10 cellular contexts compared by ENCODE assay signal in the genomic region with DNA sequence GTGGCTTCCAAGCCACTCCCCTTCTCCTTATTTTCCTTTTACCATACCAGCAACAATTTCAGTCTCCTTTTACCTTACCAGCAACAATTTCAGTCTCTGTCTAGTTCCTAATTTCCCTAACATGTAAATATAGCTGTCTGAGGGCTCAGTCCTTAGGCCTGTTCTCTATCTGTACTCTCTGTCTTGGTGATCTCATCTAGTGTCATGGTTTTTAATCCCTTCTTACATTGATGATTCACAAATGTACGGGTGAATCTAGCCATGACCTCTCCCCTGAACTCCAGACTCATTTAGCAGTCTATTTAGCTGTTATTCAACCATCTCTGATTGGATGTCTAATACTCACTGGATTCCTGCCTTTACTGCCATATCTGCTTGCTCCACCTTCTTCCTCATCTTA. TPM values are rescaled to one million over a fixed set of nuclear protein-coding genes. Genes with fewer than 3 reads are reported as not detected.
DNase-seq lines count a peak whose midpoint lies in the region; ATAC-seq, FAIRE-seq and TF ChIP-seq lines count a peak whose summit lies in the region.
"Had no signal": no experiment of that assay in that cellular context is flagged by ENCODE, and none has a peak within 500 bp of the region (broad histone marks: within the 10 kb centered on the region; RNA-seq: fewer than 3 reads in every experiment).

No MANE protein-coding gene starts in this region.

- H3K79me2 ChIP-seq in GM12878 (ENCODE audit: control insufficient read depth, insufficient read depth, low read length): peaks cover 68% of the 10 kb centered on the region

- H2AFZ ChIP-seq in GM12878 (ENCODE audit: control insufficient read depth, low read depth, low read length): no peak overlapping the region

- H3K9me3 Mint-ChIP-seq in activated T-cell treated with anti-CD3 and anti-CD28 coated beads, Interleukin-2, amount 50 U/mL, for 4 hours: no peaks in the 10 kb centered on the region
- H3K9me3 Mint-ChIP-seq: activated T-helper 2 cell treated with anti-CD3 and anti-CD28 coated beads, Interferon-gamma antibody, Interleukin-2, Interleukin-4, amounts not matched to agents 10 μg/mL and 5 μg/mL and 100 μg/mL, durations not matched to agents 14 hours and 24 hours and 36 hours had no signal

- peak; percentile 37 to 72 for ATAC-seq in activated T-cell treated with anti-CD3 and anti-CD28 coated beads, Interleukin-2, amount 50 U/mL, for 4 hours
- ATAC-seq in HG03097 (IDR thresholded peaks at IDR 0.05; ENCODE audit: low FRiP score, unreplicated experiment) (peak; percentile 54), GM12878 (peak; percentile 66), upper lobe of right lung (peak; percentile 54), T-helper 17 cell (no peak)

- H3K36me3 ChIP-seq in GM12878 (ENCODE audit: control insufficient read depth in 2 of 2, insufficient read depth in 2 of 2, low read length in 1 of 2) (no peaks in the 10 kb centered on the region), upper lobe of right lung (no peaks in the 10 kb centered on the region), left ventricle myocardium inferior (no peaks in the 10 kb centered on the region)

- TF ChIP-seq CTCF in GM12878 (IDR thresholded peaks at IDR 0.05 in 2 of 3, conservative IDR thresholded peaks at IDR 0.05 in 1 of 3; ENCODE audit: control insufficient read depth in 2 of 3, extremely low read depth in 1 of 3, insufficient read depth in 1 of 3, low read depth in 3 of 3, low read length in 3 of 3) (no peak), upper lobe of right lung (IDR thresholded peaks at IDR 0.05) (no peak), left ventricle myocardium inferior (IDR thresholded peaks at IDR 0.05; ENCODE audit: borderline replicate concordance) (no peak)

- no peak overlapping the region for H3K4me3 Mint-ChIP-seq in activated T-cell treated with anti-CD3 and anti-CD28 coated beads, Interleukin-2, amount 50 U/mL, for 4 hours
- H3K4me3 Mint-ChIP-seq in T-helper 17 cell: no peak overlapping the region
- H3K4me3 Mint-ChIP-seq: B cell had no signal

- no peak for FAIRE-seq in GM12878 (lab: Jason Lieb, UNC)

- H3K27ac ChIP-seq in GM12878 (ENCODE audit: control insufficient read depth, insufficient read depth) (peak overlapping the region; percentile 27), upper lobe of right lung (no peak overlapping the region), left ventricle myocardium inferior (replicated peaks) (no peak overlapping the region)

- H3K4me1 ChIP-seq in GM12878 (ENCODE audit: control insufficient read depth, insufficient read depth, low read length): peaks cover 3% of the 10 kb centered on the region; the same call in 1 of the 2 replicates
- peaks cover 6% of the 10 kb centered on the region for H3K4me1 ChIP-seq in upper lobe of right lung
- peaks cover 20% of the 10 kb centered on the region for H3K4me1 ChIP-seq in left ventricle myocardium inferior

- CTCF ChIA-PET in GM12878 (lab: Yijun Ruan, JAX): interaction anchor here (0.7 to 1.7 kb wide), 2 partner anchors 11 to 344 kb away, joined by 3 to 7 read pairs; no protein-coding TSS in a partner anchor

- SMC1A ChIA-PET in GM12878 (lab: Charles Lee; ENCODE audit: uncharacterized antibody, unreplicated experiment): interaction anchor here (1.1 to 3.0 kb wide), 3 partner anchors 11 to 21 kb away, joined by 3 to 13 read pairs (median 3); no protein-coding TSS in a partner anchor

- no peak for TF ChIP-seq POLR2A in GM12878 (IDR thresholded peaks at IDR 0.05; ENCODE audit: low read depth, low read length)

- DNase-seq in activated T-cell treated with anti-CD3 and anti-CD28 coated beads, Interleukin-2, amount 50 U/mL, for 4 hours: no peak
- no peak for DNase-seq in activated T-cell treated with anti-CD3 and anti-CD28 coated beads, Interleukin-2, amount 50 U/mL, for 1 hour
- no peak for DNase-seq in GM12878 (ENCODE audit: low read depth, low spot score)
- DNase-seq in upper lobe of right lung: no peak
- DNase-seq in left ventricle myocardium inferior: no peak
- no peak for DNase-seq in cerebellum (ENCODE audit: low spot score)
- DNase-seq in T-helper 17 cell: no peak

- no TSS peak for BruUV-seq in GM12878 (replicated peaks; lab: Mats Ljungman, UMichigan)

- no peaks in the 10 kb centered on the region; the same call in 1 of the 3 replicates for H3K9me3 ChIP-seq in GM12878 (replicated peaks; ENCODE audit: control insufficient read depth, insufficient read depth, low read length)
- no peaks in the 10 kb centered on the region for H3K9me3 ChIP-seq in upper lobe of right lung
- H3K9me3 ChIP-seq in left ventricle myocardium inferior (replicated peaks): no peaks in the 10 kb centered on the region
- no peaks in the 10 kb centered on the region for H3K9me3 ChIP-seq in T-helper 17 cell (ENCODE audit: control insufficient read depth, low read length, poor library complexity, severe bottlenecking)

- no peak for TF ChIP-seq EP300 in GM12878 (IDR thresholded peaks at IDR 0.05; ENCODE audit: borderline replicate concordance in 1 of 2, control insufficient read depth in 1 of 2, low read depth in 2 of 2, low read length in 2 of 2)

- no peaks in the 10 kb centered on the region for H3K27me3 Mint-ChIP-seq in activated T-cell treated with anti-CD3 and anti-CD28 coated beads, Interleukin-2, amount 50 U/mL, for 4 hours (ENCODE audit: low read depth)
- no peaks in the 10 kb centered on the region for H3K27me3 Mint-ChIP-seq in T-helper 17 cell

- H4K20me1 ChIP-seq in GM12878 (ENCODE audit: control insufficient read depth, insufficient read depth): no peaks in the 10 kb centered on the region

- H3K27ac Mint-ChIP-seq in T-helper 17 cell: no peak overlapping the region
- H3K27ac Mint-ChIP-seq: activated T-helper 2 cell treated with anti-CD3 and anti-CD28 coated beads, Interferon-gamma antibody, Interleukin-2, Interleukin-4, amounts not matched to agents 10 μg/mL and 5 μg/mL and 100 μg/mL, durations not matched to agents 14 hours and 24 hours and 36 hours; B cell had no signal

- RAD21 ChIA-PET in GM12878 (lab: Charles Lee; ENCODE audit: unreplicated experiment): interaction anchor here (1.5 kb wide), 1 partner anchor 16 kb away, joined by 4 read pairs; no protein-coding TSS in a partner anchor

- no peak overlapping the region for H3K9ac ChIP-seq in GM12878 (ENCODE audit: control insufficient read depth, insufficient read depth, low read length)

- POLR2A ChIA-PET in GM12878 (lab: Charles Lee): no interaction called here

- peaks cover 20% of the 10 kb centered on the region for H3K4me1 Mint-ChIP-seq in activated T-cell treated with anti-CD3 and anti-CD28 coated beads, Interleukin-2, amount 50 U/mL, for 4 hours (ENCODE audit: low read depth)
- H3K4me1 Mint-ChIP-seq in T-helper 17 cell: peaks cover 26% of the 10 kb centered on the region

- intact Hi-C loops in GM12878 (cut with micrococcal nuclease; ENCODE audit: unreplicated experiment) (no loop called here), upper lobe of right lung (cut with DNase I) (no loop called here), left ventricle myocardium inferior (cut with micrococcal nuclease) (no loop called here)

- no peak overlapping the region for H3K4me3 ChIP-seq in GM12878
- H3K4me3 ChIP-seq in upper lobe of right lung: no peak overlapping the region
- H3K4me3 ChIP-seq in left ventricle myocardium inferior: no peak overlapping the region

- no peaks in the 10 kb centered on the region for H3K36me3 Mint-ChIP-seq in activated T-cell treated with anti-CD3 and anti-CD28 coated beads, Interleukin-2, amount 50 U/mL, for 4 hours (ENCODE audit: insufficient read depth)
- peaks cover 2% of the 10 kb centered on the region for H3K36me3 Mint-ChIP-seq in T-helper 17 cell (ENCODE audit: low read depth)

- in situ Hi-C loops in GM12878 (cut with MboI): no loop called here

- WGBS in GM12878 (ENCODE audit: insufficient coverage, insufficient replicate concordance, low lambda C conversion rate, missing lambda C conversion rate): 0% methylated on average over 1 of the region's 1 CpG

- H3K27me3 ChIP-seq in GM12878 (replicated peaks in 1 of 2; ENCODE audit: control insufficient read depth in 2 of 2, insufficient read depth in 2 of 2, low read length in 1 of 2) (no peaks in the 10 kb centered on the region), upper lobe of right lung (no peaks in the 10 kb centered on the region), left ventricle myocardium inferior (ENCODE audit: low read depth) (no peaks in the 10 kb centered on the region)

- TF ChIP-seq RAD21 in GM12878 (IDR thresholded peaks at IDR 0.05; ENCODE audit: insufficient read depth, low read depth, low read length): no peak

- peak overlapping the region; percentile 11 for H3K4me2 ChIP-seq in GM12878 (ENCODE audit: control insufficient read depth, insufficient read depth)

TF ChIP-seq in GM12878, 131 proteins besides CTCF, POLR2A, EP300 and RAD21:
- TF ChIP-seq NR2F1 (conservative IDR thresholded peaks at IDR 0.05): no peak
- no peak for TF ChIP-seq ESRRA (IDR thresholded peaks at IDR 0.05; ENCODE audit: low read length)
- TF ChIP-seq BMI1 (IDR thresholded peaks at IDR 0.05; ENCODE audit: borderline replicate concordance): no peak
- TF ChIP-seq JUNB (IDR thresholded peaks at IDR 0.05): peak; percentile 19; the same call in 1 of the 2 replicates
- peak; percentile 52; the same call in 1 of the 2 replicates for TF ChIP-seq CREB1 (IDR thresholded peaks at IDR 0.05; ENCODE audit: low read depth)
- TF ChIP-seq NFIC (IDR thresholded peaks at IDR 0.05; ENCODE audit: low read depth, low read length): peak; percentile 42; the same call in 1 of the 2 replicates

RNA-seq across cellular contexts. Expression of gene IL15, which starts 7.2 kb away (rescaled TPM):
- under 1 TPM; 0.38 to 0.79 (median 0.47) TPM for total RNA-seq in activated T-cell treated with anti-CD3 and anti-CD28 coated beads, Interleukin-2, amount 50 U/mL, for 4 hours
- total RNA-seq in GM12878 (2013; cell fraction: nucleolus; rRNA removed): 99.5 and 111 TPM in 2 replicates
- total RNA-seq in GM12878 (2014; rRNA removed) (9.8 and 12.8 TPM in 2 replicates), GM12878 (2014; rRNA removed; fragmentation: Illumina TruSeq; extraction: Trizol) (7.1 and 9.2 TPM in 2 replicates), GM12878 (2021) (7.0 and 8.1 TPM in 2 replicates), upper lobe of right lung (6.6 TPM), left ventricle myocardium inferior (2.2 TPM), cerebellum (1.1 TPM), T-helper 17 cell (1 to 10 TPM; 3.2 to 4.7 TPM)
- polyA plus RNA-seq in GM12878 (2011; ENCODE audit: low read depth): 4.7 TPM
- polyA plus RNA-seq in GM12878 (2011; rRNA removed) (9.7 and 15.2 TPM in 2 replicates), GM12878 (2014; fragmentation: Illumina TruSeq; extraction: Trizol) (6.4 and 9.3 TPM in 2 replicates), GM12878 (2014; fragmentation: Nextera tagmentation; extraction: Ambion mirVana) (1 to 10 TPM; 6.0 to 7.3 TPM), GM12878 (2014; rRNA removed) (9.0 and 9.2 TPM in 2 replicates), GM12878 (2016; fragmentation: Nextera tagmentation; extraction: Ambion mirVana) (10 to 100 TPM; 10.6 to 11.4 TPM)
- polyA plus RNA-seq in GM12878 (2011; cell fraction: cytosol; rRNA removed): 2.6 and 3.0 TPM in 2 replicates
- 16.0 and 16.7 TPM in 2 replicates for polyA plus RNA-seq in GM12878 (2011; cell fraction: nucleus; rRNA removed)
- 8.9 and 13.7 TPM in 2 replicates for polyA plus RNA-seq in GM12878 (2012)
- 5.2 and 5.3 TPM in 2 replicates for polyA minus RNA-seq in GM12878 (2011; rRNA and poly(A)+ RNA removed)
- 2.8 and 2.9 TPM in 2 replicates for polyA minus RNA-seq in GM12878 (2011; cell fraction: cytosol; rRNA and poly(A)+ RNA removed)
- polyA minus RNA-seq in GM12878 (2011; cell fraction: nucleus; rRNA and poly(A)+ RNA removed): 19.3 and 29.9 TPM in 2 replicates
